Comparison of ENCODE assay signal across 8 cellular contexts in genomic region chr18:68713791-68714190, GRCh38. TPM values are rescaled to one million over a fixed set of nuclear protein-coding genes. Genes with fewer than 3 reads are reported as not detected.
DNase-seq lines count a peak whose midpoint lies in the region; ATAC-seq and TF ChIP-seq lines count a peak whose summit lies in the region.

No MANE protein-coding gene starts in this region.

- H4K20me1 ChIP-seq in GM23338 (replicated peaks; ENCODE audit: insufficient read depth), result 0 out of 2 replicates have a peak, but pooled peaks cover 4% of the 10 kb centered on the region

- H3K4me1 Mint-ChIP-seq in GM23338 (peaks cover 11% of the 10 kb centered on the region), T-helper 17 cell (peaks cover 28% of the 10 kb centered on the region)

- no peak for TF ChIP-seq EP300 in gastroesophageal sphincter (IDR thresholded peaks at IDR 0.05)

- no peaks in the 10 kb centered on the region for H3K9me2 ChIP-seq in GM23338 (ENCODE audit: insufficient read depth)

- no peaks in the 10 kb centered on the region for H3K9me3 Mint-ChIP-seq in GM23338

- H3K27me3 ChIP-seq in GM23338 (ENCODE audit: insufficient read depth) (no peaks in the 10 kb centered on the region), gastroesophageal sphincter (no peaks in the 10 kb centered on the region)

- peak overlapping the region; percentile 84 for H3K4me3 ChIP-seq in GM23338
- peak overlapping the region; percentile 88 to 93 for H3K4me3 ChIP-seq in gastroesophageal sphincter
- H3K4me3 ChIP-seq in skin epidermis, result peak overlapping the region; percentile 80 to 99 (median 85)

- no peak for ATAC-seq in GM23338
- ATAC-seq in T-helper 17 cell, result no peak
- ATAC-seq in gastroesophageal sphincter, result no peak

- no peaks in the 10 kb centered on the region for H3F3A ChIP-seq in GM23338 (replicated peaks; ENCODE audit: low read depth)

- H3K27ac Mint-ChIP-seq in GM23338 (0 out of 2 replicates have a peak overlapping the region, but pooled peaks have one; percentile 94), T-helper 17 cell (peak overlapping the region; percentile 93)

- TF ChIP-seq CTCF in GM23338 (conservative IDR thresholded peaks at IDR 0.05; ENCODE audit: low read depth in 2 of 2), result no peak
- TF ChIP-seq CTCF in gastroesophageal sphincter (IDR thresholded peaks at IDR 0.05), result no peak

- peak overlapping the region; percentile 93; the same call in 1 of the 2 replicates for H2AFZ ChIP-seq in GM23338

- H3K36me3 Mint-ChIP-seq in GM23338 (ENCODE audit: low read depth), result peaks cover 36% of the 10 kb centered on the region
- peaks cover 3% of the 10 kb centered on the region for H3K36me3 Mint-ChIP-seq in T-helper 17 cell (ENCODE audit: low read depth)

- H3K4me3 Mint-ChIP-seq in GM23338, result peak overlapping the region; percentile 99
- peak overlapping the region; percentile 98 for H3K4me3 Mint-ChIP-seq in T-helper 17 cell

- no peak for TF ChIP-seq POLR2A in gastroesophageal sphincter (IDR thresholded peaks at IDR 0.05)

- H3K27ac ChIP-seq in GM23338 (ENCODE audit: low read depth), result no peak overlapping the region
- H3K27ac ChIP-seq in gastroesophageal sphincter, result peak overlapping the region in 2 of 4 donors; percentile 83 to 84
- H3K27ac ChIP-seq in skin epidermis, result peak overlapping the region in 10 of 21 experiments; percentile 78 to 95 (median 88)

- H3K9me3 ChIP-seq in T-helper 17 cell (ENCODE audit: control insufficient read depth, low read length, poor library complexity, severe bottlenecking), result no peaks in the 10 kb centered on the region
- H3K9me3 ChIP-seq in gastroesophageal sphincter, result no peaks in the 10 kb centered on the region

- H3K36me3 ChIP-seq in GM23338 (ENCODE audit: insufficient read depth) (peaks cover 16% of the 10 kb centered on the region), gastroesophageal sphincter (peaks cover 7 to 34% of the 10 kb centered on the region in 2 donors)

- 0 out of 2 replicates have a peak, but pooled peaks cover 7% of the 10 kb centered on the region for H3K4me1 ChIP-seq in GM23338 (ENCODE audit: insufficient read depth)
- peaks cover 3 to 33% (median 4%) of the 10 kb centered on the region in 3 donors for H3K4me1 ChIP-seq in gastroesophageal sphincter

- H3K4me2 ChIP-seq in GM23338, result peak overlapping the region; percentile 95

- H3K79me2 ChIP-seq in GM23338 (replicated peaks; ENCODE audit: insufficient read depth), result peaks cover 49% of the 10 kb centered on the region

- H3K27me3 Mint-ChIP-seq in GM23338 (ENCODE audit: insufficient read depth, low read depth, poor library complexity) (no peaks in the 10 kb centered on the region), T-helper 17 cell (no peaks in the 10 kb centered on the region)

- DNase-seq in GM23338 (ENCODE audit: low spot score) (no peak), T-helper 17 cell (no peak), DMS 273 treated with DMSO at 0.1 percent for 48 hours (lab: John Stamatoyannopoulos, UW) (no peak), KG1 (lab: John Stamatoyannopoulos, UW) (no peak), D341Med (ENCODE audit: low spot score) (no peak)
- no peak for DNase-seq in stimulated activated CD8-positive, alpha-beta memory T cell treated with anti-CD3 and anti-CD28 coated beads, Interleukin-4, amount 100 ng/mL, for 48 hours

- 16 to 24% methylated on average over 6 of the region's 6 CpGs for WGBS in gastroesophageal sphincter (ENCODE audit: low coverage in 1 of 2), 2 donors

TF ChIP-seq in GM23338, 12 proteins besides CTCF, POLR2A, EP300 and RAD21 (continues in another document):
- TF ChIP-seq NANOG (IDR thresholded peaks at IDR 0.05; ENCODE audit: borderline replicate concordance) (no peak), EZH2 (IDR thresholded peaks at IDR 0.05; ENCODE audit: low read depth, unreplicated experiment) (no peak), CREB1 (CRISPR knock-in tag; IDR thresholded peaks at IDR 0.05; ENCODE audit: low read depth) (no peak), POLR2AphosphoS5 (IDR thresholded peaks at IDR 0.05; ENCODE audit: low read depth) (no peak), ZNF114 (CRISPR knock-in tag; IDR thresholded peaks at IDR 0.05) (no peak), REST (IDR thresholded peaks at IDR 0.05; ENCODE audit: unreplicated experiment) (no peak), JUNB (IDR thresholded peaks at IDR 0.05; ENCODE audit: unreplicated experiment) (no peak), EZH2phosphoT487 (IDR thresholded peaks at IDR 0.05; ENCODE audit: unreplicated experiment) (no peak), STAT1 (IDR thresholded peaks at IDR 0.05; ENCODE audit: unreplicated experiment) (no peak)

RNA-seq across cellular contexts. Expression of gene TMX3, which starts 1.1 kb away (rescaled TPM):
- total RNA-seq in GM23338 (2014; rRNA removed; shearing (Covaris generic)), result 40.1 and 51.5 TPM in 2 replicates
- polyA plus RNA-seq in GM23338 (2016; fragmentation: Nextera tagmentation; extraction: Ambion mirVana), result 9.9 and 12.4 TPM in 2 replicates
- 10 to 100 TPM; 38.4 to 49.5 TPM for total RNA-seq in T-helper 17 cell
- 10 to 100 TPM; 30.5 to 43.3 (median 33.3) TPM for total RNA-seq in gastroesophageal sphincter
